In genomic region chr7:68730871-68731403, GRCh38 we compare ENCODE assay signal across 19 cellular contexts.
DNase-seq lines count a peak whose midpoint lies in the region; TF ChIP-seq lines count a peak whose summit lies in the region.
"Had no signal": no experiment of that assay in that cellular context is flagged by ENCODE, and none has a peak within 500 bp of the region (broad histone marks: within the 10 kb centered on the region; RNA-seq: fewer than 3 reads in every experiment).

No MANE protein-coding gene starts in this region.

- H3K27me3 ChIP-seq in liver (ENCODE audit: control insufficient read depth in 4 of 4, insufficient read depth in 4 of 4, low read length in 3 of 4), result no peaks in the 10 kb centered on the region

- DNase-seq in DMS153 (lab: John Stamatoyannopoulos, UW) (peak; percentile 96), NCI-H128 (lab: John Stamatoyannopoulos, UW; ENCODE audit: unreplicated experiment) (peak; percentile 8), NCI-H748 treated with DMSO at 0.1 percent for 48 hours (lab: John Stamatoyannopoulos, UW) (peak; percentile 96), NCI-H1694 treated with DMSO at 0.1 percent for 48 hours (lab: John Stamatoyannopoulos, UW) (no peak), EL (no peak)
- DNase-seq in activated CD8-positive, alpha-beta memory T cell treated with anti-CD3 and anti-CD28 coated beads, Interleukin-2, amount 50 U/mL, for 48 hours, result no peak
- no peak for DNase-seq in activated naive CD4-positive, alpha-beta T cell (lab: John Stamatoyannopoulos, UW)
- DNase-seq: activated effector memory CD4-positive, alpha-beta T cell treated with Interleukin-2 at 50 U/mL for 16 hours; amniotic stem cell; endodermal cell; H9; kidney; NK-92 treated with Interleukin-12 subunit alpha and Interleukin-12 subunit beta, amount 100 ng/mL, for 24 hours; nucleus accumbens; right cardiac atrium; stimulated activated CD4-positive, alpha-beta T cell treated with anti-CD3 and anti-CD28 coated beads, Interleukin-1b, Interleukin-23, amount 100 ng/mL, for 48 hours; T-helper 2 cell had no signal

- H3K4me3 ChIP-seq in liver (ENCODE audit: low read depth in 1 of 3, low read length in 3 of 3), result no peak overlapping the region
- H3K4me3 ChIP-seq: heart right ventricle had no signal

- no peaks in the 10 kb centered on the region for H3K9me3 ChIP-seq in liver (ENCODE audit: control insufficient read depth in 4 of 4, low read length in 3 of 4)
- H3K9me3 ChIP-seq: heart right ventricle had no signal

- no peak for TF ChIP-seq RAD21 in liver (IDR thresholded peaks at IDR 0.05)

- no peak overlapping the region for H3K27ac ChIP-seq in liver (ENCODE audit: low read depth in 1 of 2, low read length in 2 of 2)
- H3K27ac ChIP-seq: heart right ventricle had no signal

- TF ChIP-seq CTCF in liver (IDR thresholded peaks at IDR 0.05; ENCODE audit: low read depth, low read length, missing input control), result no peak

- H3K9ac ChIP-seq in liver (ENCODE audit: low read depth in 1 of 2, low read length in 2 of 2), result no peak overlapping the region

- no peaks in the 10 kb centered on the region for H3K36me3 ChIP-seq in liver (ENCODE audit: control insufficient read depth in 4 of 4, insufficient read depth in 3 of 4, low read depth in 1 of 4, low read length in 3 of 4)
- H3K36me3 ChIP-seq: heart right ventricle had no signal

- H3K4me1 ChIP-seq in liver (ENCODE audit: control insufficient read depth in 4 of 4, insufficient read depth in 4 of 4, low read length in 3 of 4), result peaks cover 0 to 13% (median 9%) of the 10 kb centered on the region in 4 donors

TF ChIP-seq in liver, 16 proteins besides CTCF, POLR2A, EP300 and RAD21:
- TF ChIP-seq EGR1 (IDR thresholded peaks at IDR 0.05; ENCODE audit: low read depth in 2 of 2) (no peak), YY1 (IDR thresholded peaks at IDR 0.05) (no peak), REST (IDR thresholded peaks at IDR 0.05) (no peak), MAX (IDR thresholded peaks at IDR 0.05) (no peak), NR2F2 (IDR thresholded peaks at IDR 0.05) (no peak), ATF3 (IDR thresholded peaks at IDR 0.05) (no peak), HNF4A (conservative IDR thresholded peaks at IDR 0.05) (peak in 1 of 2 donors; percentile 11), JUND (IDR thresholded peaks at IDR 0.05) (no peak), FOXA2 (IDR thresholded peaks at IDR 0.05) (peak; percentile 74), FOXA1 (IDR thresholded peaks at IDR 0.05) (peak; percentile 39), TAF1 (conservative IDR thresholded peaks at IDR 0.05) (no peak), RXRA (IDR thresholded peaks at IDR 0.05) (peak in 1 of 2 donors; percentile 22), HNF4G (IDR thresholded peaks at IDR 0.05) (no peak), ZBTB33 (IDR thresholded peaks at IDR 0.05) (no peak), SP1 (IDR thresholded peaks at IDR 0.05) (no peak)

Comparison
In these comparisons a context has a peak if more than half of its experiments do, and no peak if none do; other contexts are left out.
1. DNase-seq: peak in DMS153 (single experiment), NCI-H128 (single experiment) and NCI-H748 treated with DMSO at 0.1 percent for 48 hours (single experiment); none in NCI-H1694 treated with DMSO at 0.1 percent for 48 hours (single experiment), activated CD8-positive, alpha-beta memory T cell treated with anti-CD3 and anti-CD28 coated beads, Interleukin-2, amount 50 U/mL, for 48 hours (single experiment), activated naive CD4-positive, alpha-beta T cell (0 of 4) and EL (single experiment).